In the genomic region with DNA sequence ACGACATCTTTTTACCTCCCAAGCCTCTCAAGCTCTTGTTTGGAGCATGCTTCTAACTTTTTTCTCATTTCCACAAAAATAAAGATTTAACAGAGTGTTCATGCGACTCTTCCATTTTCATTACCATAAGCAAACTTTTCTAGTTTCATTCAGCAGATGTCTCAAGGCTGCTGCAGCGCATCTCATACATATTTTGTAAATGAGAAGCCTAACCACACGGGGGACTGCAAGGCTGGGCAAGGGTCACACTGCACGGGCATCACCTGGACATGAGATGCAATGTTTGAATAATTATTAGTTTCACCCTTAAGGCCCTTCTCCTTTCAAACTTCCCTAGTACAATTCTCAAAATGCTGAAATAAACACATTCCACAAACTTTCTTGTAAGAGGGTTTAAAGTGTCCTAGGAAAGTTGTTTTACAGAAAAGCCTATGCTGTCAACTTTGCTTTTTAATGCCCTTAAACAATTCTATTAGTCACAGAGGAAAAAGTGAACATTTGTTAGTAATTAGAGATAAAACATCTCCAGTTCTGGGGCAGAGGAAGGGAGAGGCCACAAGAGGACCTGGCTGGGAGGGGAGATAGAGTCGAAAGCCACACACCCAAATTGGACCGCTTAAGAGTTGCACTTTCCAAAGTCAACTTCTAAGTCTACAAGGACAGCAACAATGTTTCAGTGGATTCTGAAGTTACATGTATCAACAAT, we compare ENCODE assay signal across 1 cellular context.
TF ChIP-seq lines count a peak whose summit lies in the region.

No MANE protein-coding gene starts in this region.

TF ChIP-seq in H1, 55 proteins besides CTCF, POLR2A, EP300 and RAD21:
- TF ChIP-seq, protein P1, sequence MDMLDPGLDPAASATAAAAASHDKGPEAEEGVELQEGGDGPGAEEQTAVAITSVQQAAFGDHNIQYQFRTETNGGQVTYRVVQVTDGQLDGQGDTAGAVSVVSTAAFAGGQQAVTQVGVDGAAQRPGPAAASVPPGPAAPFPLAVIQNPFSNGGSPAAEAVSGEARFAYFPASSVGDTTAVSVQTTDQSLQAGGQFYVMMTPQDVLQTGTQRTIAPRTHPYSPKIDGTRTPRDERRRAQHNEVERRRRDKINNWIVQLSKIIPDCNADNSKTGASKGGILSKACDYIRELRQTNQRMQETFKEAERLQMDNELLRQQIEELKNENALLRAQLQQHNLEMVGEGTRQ (IDR thresholded peaks at IDR 0.05; ENCODE audit: low read length), result no peak
- TF ChIP-seq JUN (IDR thresholded peaks at IDR 0.05; ENCODE audit: low read depth, low read length), result no peak
- no peak for TF ChIP-seq TAF1 (IDR thresholded peaks at IDR 0.05; ENCODE audit: low read depth, low read length)
- no peak for TF ChIP-seq HDAC6 (IDR thresholded peaks at IDR 0.05; ENCODE audit: low read depth, low read length)
- TF ChIP-seq, protein P2, sequence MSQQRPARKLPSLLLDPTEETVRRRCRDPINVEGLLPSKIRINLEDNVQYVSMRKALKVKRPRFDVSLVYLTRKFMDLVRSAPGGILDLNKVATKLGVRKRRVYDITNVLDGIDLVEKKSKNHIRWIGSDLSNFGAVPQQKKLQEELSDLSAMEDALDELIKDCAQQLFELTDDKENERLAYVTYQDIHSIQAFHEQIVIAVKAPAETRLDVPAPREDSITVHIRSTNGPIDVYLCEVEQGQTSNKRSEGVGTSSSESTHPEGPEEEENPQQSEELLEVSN (IDR thresholded peaks at IDR 0.05), result no peak
- TF ChIP-seq SRF (IDR thresholded peaks at IDR 0.05; ENCODE audit: low read depth, low read length), result no peak
- TF ChIP-seq EGR1 (IDR thresholded peaks at IDR 0.05; ENCODE audit: borderline replicate concordance, low read depth, low read length), result no peak
- no peak for TF ChIP-seq GTF2F1 (IDR thresholded peaks at IDR 0.05; ENCODE audit: borderline replicate concordance, low read depth, low read length)
- no peak for TF ChIP-seq POLR2AphosphoS5 (IDR thresholded peaks at IDR 0.05; ENCODE audit: low read depth, low read length)
- no peak for TF ChIP-seq SP2 (IDR thresholded peaks at IDR 0.05; ENCODE audit: low read length)
- TF ChIP-seq ASH2L (IDR thresholded peaks at IDR 0.05; ENCODE audit: low read length), result no peak
- TF ChIP-seq SP4 (IDR thresholded peaks at IDR 0.05; ENCODE audit: low read length), result no peak
- TF ChIP-seq EZH2 (IDR thresholded peaks at IDR 0.05; ENCODE audit: low read depth, low read length, severe bottlenecking), result no peak
- TF ChIP-seq CREB1 (IDR thresholded peaks at IDR 0.05), result no peak
- TF ChIP-seq FOSL1 (IDR thresholded peaks at IDR 0.05; ENCODE audit: insufficient read depth, low read depth, low read length), result no peak
- TF ChIP-seq GABPA (IDR thresholded peaks at IDR 0.05; ENCODE audit: borderline replicate concordance, insufficient read depth, low read length), result no peak
- no peak for TF ChIP-seq CEBPB (IDR thresholded peaks at IDR 0.05; ENCODE audit: low read depth, low read length)
- TF ChIP-seq MAFK (IDR thresholded peaks at IDR 0.05; ENCODE audit: low read depth, low read length), result no peak
- no peak for TF ChIP-seq NRF1 (IDR thresholded peaks at IDR 0.05; ENCODE audit: low read depth, low read length)
- TF ChIP-seq BACH1 (IDR thresholded peaks at IDR 0.05; ENCODE audit: low read length), result no peak
TF ChIP-seq in H1: peak in this region for 0.
